In genomic region chr19:8045872-8046568, GRCh38 we compare ENCODE assay signal across 1 cellular context.
A peak's percentile ranks its signal among the peaks of the same experiment; 100 is the strongest.
TF ChIP-seq lines count a peak whose summit lies in the region.

No MANE protein-coding gene starts in this region.

TF ChIP-seq in HepG2, 621 proteins besides CTCF, POLR2A, EP300 and RAD21:
- TF ChIP-seq SSRP1 (CRISPR knock-in tag; IDR thresholded peaks at IDR 0.05) (no peak), SKIL (CRISPR knock-in tag; IDR thresholded peaks at IDR 0.05; ENCODE audit: borderline replicate concordance) (0 out of 2 replicates have a peak, but pooled peaks have one; percentile 38), ZBTB33 (CRISPR knock-in tag; IDR thresholded peaks at IDR 0.05) (no peak), ATM (IDR thresholded peaks at IDR 0.05; ENCODE audit: borderline replicate concordance) (no peak), XBP1 (CRISPR knock-in tag; IDR thresholded peaks at IDR 0.05) (no peak), ZNF12 (CRISPR knock-in tag; IDR thresholded peaks at IDR 0.05) (no peak), SKI (IDR thresholded peaks at IDR 0.05; ENCODE audit: partially characterized antibody) (peak; percentile 77), ZNF362 (CRISPR knock-in tag; IDR thresholded peaks at IDR 0.05; ENCODE audit: borderline replicate concordance) (no peak), PPARG (CRISPR knock-in tag; conservative IDR thresholded peaks at IDR 0.05) (no peak), ZNF503 (CRISPR knock-in tag; IDR thresholded peaks at IDR 0.05) (no peak), RARA (CRISPR knock-in tag; IDR thresholded peaks at IDR 0.05) (peak; percentile 60; the same call in 1 of the 2 replicates), NFE2 (CRISPR knock-in tag; IDR thresholded peaks at IDR 0.05) (no peak), NR2F2 (IDR thresholded peaks at IDR 0.05; ENCODE audit: borderline replicate concordance, low read depth) (no peak), ZNF788 (CRISPR knock-in tag; IDR thresholded peaks at IDR 0.05; ENCODE audit: borderline replicate concordance) (no peak), TBL1XR1 (IDR thresholded peaks at IDR 0.05; ENCODE audit: borderline replicate concordance, low read length, partially characterized antibody) (peak; percentile 47)
